1 cellular context compared by ENCODE assay signal in the genomic region with DNA sequence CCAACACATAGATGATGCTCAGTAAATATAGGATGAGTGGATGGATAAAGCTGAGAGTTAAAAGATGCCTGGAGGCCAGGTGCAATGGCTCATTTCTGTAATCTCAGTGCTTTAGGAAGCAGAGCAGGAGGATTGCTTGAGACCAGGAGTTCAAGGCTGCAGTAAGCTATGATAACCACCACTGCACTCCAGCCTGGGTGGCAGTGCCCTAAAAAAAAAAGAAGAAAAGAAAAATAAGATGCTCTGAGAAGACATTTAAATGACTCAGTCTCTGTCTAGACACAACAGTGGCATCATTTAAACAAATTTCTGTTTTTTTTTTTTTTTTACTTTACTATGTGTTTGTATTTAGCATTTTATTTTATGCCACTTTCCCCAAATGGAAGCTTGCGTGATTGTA.
TF ChIP-seq lines count a peak whose summit lies in the region.

No MANE protein-coding gene starts in this region.

TF ChIP-seq in IMR-90, 13 proteins besides CTCF, POLR2A, EP300 and RAD21:
- no peak for TF ChIP-seq BHLHE40 (IDR thresholded peaks at IDR 0.05; ENCODE audit: low read depth, low read length)
- TF ChIP-seq CHD1 (IDR thresholded peaks at IDR 0.05; ENCODE audit: low read depth, low read length) = no peak
- no peak for TF ChIP-seq MXI1 (IDR thresholded peaks at IDR 0.05; ENCODE audit: borderline replicate concordance, low read depth, low read length)
- TF ChIP-seq FOS (IDR thresholded peaks at IDR 0.05; ENCODE audit: low read depth, low read length) = no peak
- TF ChIP-seq NFE2L2 (IDR thresholded peaks at IDR 0.05; ENCODE audit: low read depth, low read length) = no peak
- no peak for TF ChIP-seq MAFK (IDR thresholded peaks at IDR 0.05; ENCODE audit: low read depth, low read length)
- TF ChIP-seq RFX5 (IDR thresholded peaks at IDR 0.05; ENCODE audit: low read depth, low read length) = no peak
- no peak for TF ChIP-seq SMC3 (IDR thresholded peaks at IDR 0.05; ENCODE audit: low read depth, low read length)
- TF ChIP-seq, protein P1, sequence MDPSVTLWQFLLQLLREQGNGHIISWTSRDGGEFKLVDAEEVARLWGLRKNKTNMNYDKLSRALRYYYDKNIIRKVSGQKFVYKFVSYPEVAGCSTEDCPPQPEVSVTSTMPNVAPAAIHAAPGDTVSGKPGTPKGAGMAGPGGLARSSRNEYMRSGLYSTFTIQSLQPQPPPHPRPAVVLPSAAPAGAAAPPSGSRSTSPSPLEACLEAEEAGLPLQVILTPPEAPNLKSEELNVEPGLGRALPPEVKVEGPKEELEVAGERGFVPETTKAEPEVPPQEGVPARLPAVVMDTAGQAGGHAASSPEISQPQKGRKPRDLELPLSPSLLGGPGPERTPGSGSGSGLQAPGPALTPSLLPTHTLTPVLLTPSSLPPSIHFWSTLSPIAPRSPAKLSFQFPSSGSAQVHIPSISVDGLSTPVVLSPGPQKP (IDR thresholded peaks at IDR 0.05; ENCODE audit: borderline replicate concordance, low read depth, low read length) = no peak
- TF ChIP-seq, protein P2, sequence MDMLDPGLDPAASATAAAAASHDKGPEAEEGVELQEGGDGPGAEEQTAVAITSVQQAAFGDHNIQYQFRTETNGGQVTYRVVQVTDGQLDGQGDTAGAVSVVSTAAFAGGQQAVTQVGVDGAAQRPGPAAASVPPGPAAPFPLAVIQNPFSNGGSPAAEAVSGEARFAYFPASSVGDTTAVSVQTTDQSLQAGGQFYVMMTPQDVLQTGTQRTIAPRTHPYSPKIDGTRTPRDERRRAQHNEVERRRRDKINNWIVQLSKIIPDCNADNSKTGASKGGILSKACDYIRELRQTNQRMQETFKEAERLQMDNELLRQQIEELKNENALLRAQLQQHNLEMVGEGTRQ (IDR thresholded peaks at IDR 0.05; ENCODE audit: low read depth, low read length) = no peak
- no peak for TF ChIP-seq RCOR1 (IDR thresholded peaks at IDR 0.05; ENCODE audit: insufficient replicate concordance, low read length)
- TF ChIP-seq MAZ (IDR thresholded peaks at IDR 0.05; ENCODE audit: borderline replicate concordance, low read depth, low read length) = no peak
- no peak for TF ChIP-seq CEBPB (IDR thresholded peaks at IDR 0.05; ENCODE audit: low read depth, low read length)
